In the genomic region with DNA sequence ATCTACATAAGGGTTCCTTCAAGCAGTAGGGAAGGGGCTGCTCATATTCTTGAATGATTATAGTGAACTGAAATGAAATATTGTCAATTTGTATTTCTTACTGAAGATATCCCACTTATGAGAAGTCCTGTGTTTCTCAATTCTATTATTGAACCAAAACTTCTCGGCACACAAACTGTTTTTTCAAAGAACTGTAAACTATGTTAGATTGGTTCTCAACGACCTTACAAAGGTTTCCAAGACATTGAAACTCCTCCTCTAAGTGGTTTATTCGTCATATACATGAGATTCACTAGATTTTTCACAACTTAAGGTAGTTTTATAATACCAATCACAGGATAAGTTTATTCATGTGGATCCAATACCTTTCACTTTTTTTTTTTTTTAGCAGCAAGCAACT, we compare ENCODE assay signal across 30 cellular contexts. TPM values are rescaled to one million over a fixed set of nuclear protein-coding genes. Genes with fewer than 3 reads are reported as not detected.
DNase-seq lines count a peak whose midpoint lies in the region; ATAC-seq, FAIRE-seq and TF ChIP-seq lines count a peak whose summit lies in the region.
"Had no signal": no experiment of that assay in that cellular context is flagged by ENCODE, and none has a peak within 500 bp of the region (broad histone marks: within the 10 kb centered on the region; RNA-seq: fewer than 3 reads in every experiment).

No MANE protein-coding gene starts in this region.

- POLR2A ChIA-PET in A549 (lab: Yijun Ruan, JAX): no interaction called here

- TF ChIP-seq POLR2A in A549 (IDR thresholded peaks at IDR 0.05; ENCODE audit: low read length): no peak

- peak overlapping the region; percentile 92 for H3K27ac Mint-ChIP-seq in activated T-helper 17 cell treated with anti-CD3 and anti-CD28 coated beads, Interleukin-2, amount 50 U/mL, for 72 hours
- H3K27ac Mint-ChIP-seq: activated naive CD4-positive, alpha-beta T cell treated with anti-CD3 and anti-CD28 coated beads, Interleukin-2, amount 10 ng/mL, durations not matched to agents 7 days and 5 days had no signal

- peaks cover 57% of the 10 kb centered on the region for H3K79me2 ChIP-seq in ACC112 (ENCODE audit: control insufficient read depth, insufficient read depth, low read length, unreplicated experiment)

- peak overlapping the region; percentile 81 for H3K4me2 ChIP-seq in A549

- DNase-seq in A549 (ENCODE audit: low read depth in 1 of 2, low spot score in 1 of 2) (no peak), fibroblast of mammary gland (ENCODE audit: low read depth) (peak; percentile 22), putamen (ENCODE audit: low spot score) (no peak), DMS79 (lab: John Stamatoyannopoulos, UW) (no peak), NCI-H748 treated with DMSO at 0.1 percent for 48 hours (lab: John Stamatoyannopoulos, UW) (no peak)
- DNase-seq: activated CD4-positive, alpha-beta T cell treated with anti-CD3 and anti-CD28 coated beads for 4 hours; activated naive CD4-positive, alpha-beta T cell treated with anti-CD3 and anti-CD28 coated beads, Interleukin-2, amount 10 ng/mL, durations not matched to agents 7 days and 5 days; amygdala; C1 segment of cervical spinal cord; DND-41; effector CD8-positive, alpha-beta T cell; foreskin fibroblast; head of caudate nucleus; Karpas-422; kidney; NCI-H1417; NCI-H2029 treated with DMSO at 0.1 percent for 48 hours; NCI-H526; posterior cingulate gyrus; SIG-M5; sigmoid colon; stimulated activated CD4-positive, alpha-beta T cell treated with anti-CD3 and anti-CD28 coated beads, Interleukin-15, amount 100 ng/mL, for 24 hours; stimulated activated CD4-positive, alpha-beta T cell treated with anti-CD3 and anti-CD28 coated beads, Interleukin-4, amount 100 ng/mL, for 4 hours; upper lobe of right lung had no signal

- H3K36me3 Mint-ChIP-seq in activated T-helper 17 cell treated with anti-CD3 and anti-CD28 coated beads, Interleukin-2, amount 50 U/mL, for 72 hours (ENCODE audit: low read depth): peaks cover 89% of the 10 kb centered on the region
- H3K36me3 Mint-ChIP-seq: activated naive CD4-positive, alpha-beta T cell treated with anti-CD3 and anti-CD28 coated beads, Interleukin-2, amount 10 ng/mL, durations not matched to agents 7 days and 5 days had no signal

- no peak for ATAC-seq in A549
- no peak for ATAC-seq in activated T-helper 17 cell treated with anti-CD3 and anti-CD28 coated beads, Interleukin-2, amount 50 U/mL, for 72 hours (replicated peaks)
- ATAC-seq: upper lobe of right lung had no signal

- no peak for TF ChIP-seq EP300 in A549 (IDR thresholded peaks at IDR 0.05)

- 79% methylated on average over 3 of the region's 3 CpGs for WGBS in A549 (ENCODE audit: missing lambda C conversion rate)

- TF ChIP-seq CTCF in A549 (IDR thresholded peaks at IDR 0.05) (no peak), fibroblast of mammary gland (conservative IDR thresholded peaks at IDR 0.05; ENCODE audit: control insufficient read depth, insufficient read depth, low read depth, low read length) (no peak)

- no peak overlapping the region for H2AFZ ChIP-seq in ACC112 (ENCODE audit: low read length, unreplicated experiment)

- H3K4me1 ChIP-seq in A549 (peaks cover 26% of the 10 kb centered on the region), ACC112 (ENCODE audit: control insufficient read depth, insufficient read depth, low read length, unreplicated experiment) (peaks cover 39% of the 10 kb centered on the region)

- peaks cover 36% of the 10 kb centered on the region for H3K4me1 Mint-ChIP-seq in activated T-helper 17 cell treated with anti-CD3 and anti-CD28 coated beads, Interleukin-2, amount 50 U/mL, for 72 hours

- H3K36me3 ChIP-seq in ACC112 (ENCODE audit: insufficient read depth, low read length): peaks cover 59% of the 10 kb centered on the region
- H3K36me3 ChIP-seq: sigmoid colon, upper lobe of right lung had no signal

- H3K27ac ChIP-seq in A549 (peak overlapping the region; percentile 70 to 98; a peak in 4 of 6 replicates), ACC112 (ENCODE audit: low read depth, low read length) (peak overlapping the region; percentile 100)
- H3K27ac ChIP-seq: coronary artery, sigmoid colon, upper lobe of right lung had no signal

- no peaks in the 10 kb centered on the region for H3K27me3 ChIP-seq in ACC112 (ENCODE audit: insufficient read depth, low read length)
- H3K27me3 ChIP-seq: sigmoid colon, upper lobe of right lung had no signal

- FAIRE-seq in A549 (lab: Jason Lieb, UNC): no peak
- FAIRE-seq: kidney had no signal

- H3K9me3 Mint-ChIP-seq in activated T-helper 17 cell treated with anti-CD3 and anti-CD28 coated beads, Interleukin-2, amount 50 U/mL, for 72 hours: no peaks in the 10 kb centered on the region
- H3K9me3 Mint-ChIP-seq: activated naive CD4-positive, alpha-beta T cell treated with anti-CD3 and anti-CD28 coated beads, Interleukin-2, amount 10 ng/mL, durations not matched to agents 7 days and 5 days had no signal

- H3K4me3 ChIP-seq in A549 (peak overlapping the region; percentile 45; the same call in 2 of the 3 replicates), ACC112 (ENCODE audit: low read depth, low read length) (peak overlapping the region; percentile 74), fibroblast of mammary gland (ENCODE audit: control insufficient read depth, low read depth, low read length) (peak overlapping the region; percentile 69)
- H3K4me3 ChIP-seq: coronary artery, sigmoid colon, upper lobe of right lung had no signal

- no peaks in the 10 kb centered on the region for H3K9me3 ChIP-seq in A549
- H3K9me3 ChIP-seq: sigmoid colon, upper lobe of right lung had no signal

- peak overlapping the region; percentile 94 for H3K4me3 Mint-ChIP-seq in activated T-helper 17 cell treated with anti-CD3 and anti-CD28 coated beads, Interleukin-2, amount 50 U/mL, for 72 hours
- H3K4me3 Mint-ChIP-seq: activated naive CD4-positive, alpha-beta T cell treated with anti-CD3 and anti-CD28 coated beads, Interleukin-2, amount 10 ng/mL, durations not matched to agents 7 days and 5 days had no signal

- TF ChIP-seq RAD21 in A549 (conservative IDR thresholded peaks at IDR 0.05 in 1 of 2, IDR thresholded peaks at IDR 0.05 in 1 of 2): no peak

- CTCF ChIA-PET in A549 (lab: Yijun Ruan, JAX): interaction anchor here (0.8 kb wide), 1 partner anchor 685 kb away, joined by 3 read pairs; no protein-coding TSS in a partner anchor

- no peaks in the 10 kb centered on the region for H3K27me3 Mint-ChIP-seq in activated T-helper 17 cell treated with anti-CD3 and anti-CD28 coated beads, Interleukin-2, amount 50 U/mL, for 72 hours
- H3K27me3 Mint-ChIP-seq: activated naive CD4-positive, alpha-beta T cell treated with anti-CD3 and anti-CD28 coated beads, Interleukin-2, amount 10 ng/mL, durations not matched to agents 7 days and 5 days had no signal

TF ChIP-seq in A549, 52 proteins besides CTCF, POLR2A, EP300 and RAD21 (continues in another document):
- TF ChIP-seq NPAS2 (CRISPR knock-in tag; IDR thresholded peaks at IDR 0.05; ENCODE audit: borderline replicate concordance): no peak
- TF ChIP-seq FOSL2 (IDR thresholded peaks at IDR 0.05): no peak
- no peak for TF ChIP-seq FOSL2 (CRISPR knock-in tag; IDR thresholded peaks at IDR 0.05)
- TF ChIP-seq SMC3 (IDR thresholded peaks at IDR 0.05): no peak
- TF ChIP-seq ESRRA (IDR thresholded peaks at IDR 0.05; ENCODE audit: borderline replicate concordance, low read length): no peak
- no peak for TF ChIP-seq POLR2AphosphoS2 (conservative IDR thresholded peaks at IDR 0.05; ENCODE audit: low read length)
- no peak for TF ChIP-seq RFX5 (IDR thresholded peaks at IDR 0.05)
- TF ChIP-seq EHF (CRISPR knock-in tag; IDR thresholded peaks at IDR 0.05): no peak
- TF ChIP-seq RARB (CRISPR knock-in tag; IDR thresholded peaks at IDR 0.05): no peak
- TF ChIP-seq CEBPB (IDR thresholded peaks at IDR 0.05): no peak
- TF ChIP-seq CHD4 (IDR thresholded peaks at IDR 0.05; ENCODE audit: borderline replicate concordance): no peak
- TF ChIP-seq, protein P1, sequence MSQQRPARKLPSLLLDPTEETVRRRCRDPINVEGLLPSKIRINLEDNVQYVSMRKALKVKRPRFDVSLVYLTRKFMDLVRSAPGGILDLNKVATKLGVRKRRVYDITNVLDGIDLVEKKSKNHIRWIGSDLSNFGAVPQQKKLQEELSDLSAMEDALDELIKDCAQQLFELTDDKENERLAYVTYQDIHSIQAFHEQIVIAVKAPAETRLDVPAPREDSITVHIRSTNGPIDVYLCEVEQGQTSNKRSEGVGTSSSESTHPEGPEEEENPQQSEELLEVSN (IDR thresholded peaks at IDR 0.05; ENCODE audit: borderline replicate concordance, low read depth): no peak
- TF ChIP-seq ZC3H11A (IDR thresholded peaks at IDR 0.05): no peak
- TF ChIP-seq NR3C1 (IDR thresholded peaks at IDR 0.05): no peak

RNA-seq across cellular contexts. Expression of a gene that starts 1.4 kb away (rescaled TPM):
- polyA plus RNA-seq in A549 (2011; rRNA removed): 3.4 and 6.5 TPM in 2 replicates
- 0.57 and 1.3 TPM in 2 replicates for polyA plus RNA-seq in A549 (2012; cell fraction: cytosol; rRNA removed)
- 0.18 and 0.47 TPM in 2 replicates for polyA plus RNA-seq in A549 (2012; cell fraction: nucleus; rRNA removed)
- polyA plus RNA-seq in A549 (2017; fragmentation: RNase III; extraction: RNeasy Plus Mini Kit Qiagen cat#74134 plus additional on column Dnase treatment): 0.43 to 1.1 TPM (median 0.45 TPM) in 3 replicates
- 1.8 and 2.7 TPM in 2 replicates for polyA minus RNA-seq in A549 (2011; rRNA and poly(A)+ RNA removed)
- total RNA-seq in activated T-helper 17 cell treated with anti-CD3 and anti-CD28 coated beads, Interleukin-2, amount 50 U/mL, for 72 hours: 100 to 1,000 TPM in 1 of 2 donors, 10 to 100 TPM in 1; 36.1 to 137 TPM
- total RNA-seq: myocyte had no signal

RNA-seq across cellular contexts. Expression of a gene that starts 56.4 kb away (rescaled TPM):
- 2.2 and 2.7 TPM in 2 replicates for polyA plus RNA-seq in A549 (2011; rRNA removed)
- polyA plus RNA-seq in A549 (2012; cell fraction: cytosol; rRNA removed): 1.1 and 1.2 TPM in 2 replicates
- polyA plus RNA-seq in A549 (2012; cell fraction: nucleus; rRNA removed): 0.54 and 0.56 TPM in 2 replicates
- polyA plus RNA-seq in A549 (2017; fragmentation: RNase III; extraction: RNeasy Plus Mini Kit Qiagen cat#74134 plus additional on column Dnase treatment): 1.1 to 2.0 TPM (median 1.3 TPM) in 3 replicates
- 0.83 and 0.91 TPM in 2 replicates for polyA minus RNA-seq in A549 (2011; rRNA and poly(A)+ RNA removed)
- total RNA-seq in activated T-helper 17 cell treated with anti-CD3 and anti-CD28 coated beads, Interleukin-2, amount 50 U/mL, for 72 hours: under 1 TPM in 1 of 2 donors, not detected in 1; 0.24 TPM
- total RNA-seq: activated CD8-positive, alpha-beta memory T cell treated with anti-CD3 and anti-CD28 coated beads for 36 hours; liver; myocyte; sigmoid colon; upper lobe of right lung had no signal
- polyA plus RNA-seq: liver had no signal
